8 cellular contexts compared by ENCODE assay signal in genomic region chr11:5992604-5993251, GRCh38. TPM values are rescaled to one million over a fixed set of nuclear protein-coding genes. Genes with fewer than 3 reads are reported as not detected.
DNase-seq lines count a peak whose midpoint lies in the region; ATAC-seq and TF ChIP-seq lines count a peak whose summit lies in the region.

No MANE protein-coding gene starts in this region.

- H3K27ac Mint-ChIP-seq in naive thymus-derived CD8-positive, alpha-beta T cell = no peak overlapping the region
- H3K27ac Mint-ChIP-seq in activated CD8-positive, alpha-beta memory T cell treated with anti-CD3 and anti-CD28 coated beads, Interleukin-2, amount 10 ng/mL, durations not matched to agents 7 days and 5 days = no peak overlapping the region

- H3K9me3 Mint-ChIP-seq in naive thymus-derived CD8-positive, alpha-beta T cell = no peaks in the 10 kb centered on the region
- H3K9me3 Mint-ChIP-seq in activated CD8-positive, alpha-beta memory T cell treated with anti-CD3 and anti-CD28 coated beads, Interleukin-2, amount 10 ng/mL, durations not matched to agents 7 days and 5 days (ENCODE audit: low read depth) = no peaks in the 10 kb centered on the region

- peak; percentile 11 for TF ChIP-seq CTCF in AG04449 (IDR thresholded peaks at IDR 0.05; ENCODE audit: insufficient read depth, low read length, missing control alignments)
- TF ChIP-seq CTCF in GM13976 (IDR thresholded peaks at IDR 0.05; ENCODE audit: borderline replicate concordance, control extremely low read depth, extremely low read depth, insufficient read depth, missing control alignments) = peak; percentile 27
- TF ChIP-seq CTCF in upper lobe of right lung (IDR thresholded peaks at IDR 0.05) = peak; percentile 57

- intact Hi-C loops in upper lobe of right lung (cut with DNase I) = no loop called here

- H3K4me3 ChIP-seq in AG04449 (ENCODE audit: low read depth, low read length) (no peak overlapping the region), upper lobe of right lung (no peak overlapping the region)

- no peak overlapping the region for H3K27ac ChIP-seq in upper lobe of right lung

- CTCF ChIA-PET in AG04449 (lab: Yijun Ruan, JAX) = interaction anchor here (0.6 to 1.3 kb wide), 4 partner anchors 280 to 370 kb away, joined by 3 to 9 read pairs (median 4); no protein-coding TSS in a partner anchor
- CTCF ChIA-PET in activated CD8-positive, alpha-beta memory T cell treated with anti-CD3 and anti-CD28 coated beads, Interleukin-2, amount 10 ng/mL, durations not matched to agents 7 days and 5 days (lab: Charles Lee) = interaction anchor here (0.6 kb wide), 2 partner anchors 361 to 370 kb away, joined by 3 read pairs; no protein-coding TSS in a partner anchor

- no peaks in the 10 kb centered on the region for H3K9me3 ChIP-seq in upper lobe of right lung

- no peak overlapping the region for H3K4me3 Mint-ChIP-seq in naive thymus-derived CD8-positive, alpha-beta T cell
- H3K4me3 Mint-ChIP-seq in activated CD8-positive, alpha-beta memory T cell treated with anti-CD3 and anti-CD28 coated beads, Interleukin-2, amount 10 ng/mL, durations not matched to agents 7 days and 5 days = no peak overlapping the region

- no peaks in the 10 kb centered on the region for H3K4me1 ChIP-seq in upper lobe of right lung

- POLR2A ChIA-PET in AG04449 (lab: Yijun Ruan, JAX) = no interaction called here
- POLR2A ChIA-PET in naive thymus-derived CD8-positive, alpha-beta T cell (lab: Charles Lee) = no interaction called here

- no peaks in the 10 kb centered on the region for H3K27me3 ChIP-seq in upper lobe of right lung

- no peaks in the 10 kb centered on the region for H3K4me1 Mint-ChIP-seq in naive thymus-derived CD8-positive, alpha-beta T cell
- no peaks in the 10 kb centered on the region for H3K4me1 Mint-ChIP-seq in activated CD8-positive, alpha-beta memory T cell treated with anti-CD3 and anti-CD28 coated beads, Interleukin-2, amount 10 ng/mL, durations not matched to agents 7 days and 5 days

- H3K36me3 ChIP-seq in upper lobe of right lung = no peaks in the 10 kb centered on the region

- ATAC-seq in upper lobe of right lung (peak; percentile 65), HG02938 (IDR thresholded peaks at IDR 0.05; ENCODE audit: unreplicated experiment) (no peak)
- no peak for ATAC-seq in naive thymus-derived CD8-positive, alpha-beta T cell
- no peak for ATAC-seq in activated CD8-positive, alpha-beta memory T cell treated with anti-CD3 and anti-CD28 coated beads, Interleukin-2, amount 10 ng/mL, durations not matched to agents 7 days and 5 days

- H3K36me3 Mint-ChIP-seq in naive thymus-derived CD8-positive, alpha-beta T cell = no peaks in the 10 kb centered on the region
- no peaks in the 10 kb centered on the region for H3K36me3 Mint-ChIP-seq in activated CD8-positive, alpha-beta memory T cell treated with anti-CD3 and anti-CD28 coated beads, Interleukin-2, amount 10 ng/mL, durations not matched to agents 7 days and 5 days

- DNase-seq in AG04449 (ENCODE audit: low read depth, low spot score) (no peak), GM13976 (ENCODE audit: low spot score) (peak; percentile 39), NCI-H526 treated with DMSO at 0.1 percent for 48 hours (lab: John Stamatoyannopoulos, UW) (peak; percentile 9), fibroblast of peridontal ligament (ENCODE audit: extremely low read depth) (peak; percentile 6), upper lobe of right lung (no peak)
- DNase-seq in naive thymus-derived CD8-positive, alpha-beta T cell = no peak
- no peak for DNase-seq in activated CD8-positive, alpha-beta memory T cell treated with anti-CD3 and anti-CD28 coated beads, Interleukin-2, amount 10 ng/mL, durations not matched to agents 7 days and 5 days

- in situ Hi-C loops in GM13976 (cut with MboI; ENCODE audit: low sequenced_read_pairs, unreplicated experiment) = no loop called here

- H3K27me3 Mint-ChIP-seq in naive thymus-derived CD8-positive, alpha-beta T cell = peaks cover 10 to 20% (median 12%) of the 10 kb centered on the region in 5 donors
- H3K27me3 Mint-ChIP-seq in activated CD8-positive, alpha-beta memory T cell treated with anti-CD3 and anti-CD28 coated beads, Interleukin-2, amount 10 ng/mL, durations not matched to agents 7 days and 5 days = peaks cover 21% of the 10 kb centered on the region

RNA-seq across cellular contexts. Expression of gene OR52L1, which starts 5.9 kb away (rescaled TPM):
- not detected for total RNA-seq in upper lobe of right lung
- not detected for total RNA-seq in naive thymus-derived CD8-positive, alpha-beta T cell
- polyA plus RNA-seq in naive thymus-derived CD8-positive, alpha-beta T cell = not detected
- total RNA-seq in activated CD8-positive, alpha-beta memory T cell treated with anti-CD3 and anti-CD28 coated beads, Interleukin-2, amount 10 ng/mL, durations not matched to agents 7 days and 5 days = not detected

RNA-seq across cellular contexts. Expression of gene OR56A4, which starts 14.0 kb away (rescaled TPM):
- total RNA-seq in upper lobe of right lung = not detected
- under 1 TPM in 1 of 2 experiments, not detected in 1; 0.10 TPM for total RNA-seq in naive thymus-derived CD8-positive, alpha-beta T cell
- polyA plus RNA-seq in naive thymus-derived CD8-positive, alpha-beta T cell = not detected
- total RNA-seq in activated CD8-positive, alpha-beta memory T cell treated with anti-CD3 and anti-CD28 coated beads, Interleukin-2, amount 10 ng/mL, durations not matched to agents 7 days and 5 days = not detected

RNA-seq across cellular contexts. Expression of gene OR56A5, which starts 24.4 kb away (rescaled TPM):
- not detected for total RNA-seq in upper lobe of right lung
- not detected for total RNA-seq in naive thymus-derived CD8-positive, alpha-beta T cell
- not detected for polyA plus RNA-seq in naive thymus-derived CD8-positive, alpha-beta T cell
- total RNA-seq in activated CD8-positive, alpha-beta memory T cell treated with anti-CD3 and anti-CD28 coated beads, Interleukin-2, amount 10 ng/mL, durations not matched to agents 7 days and 5 days = not detected

RNA-seq across cellular contexts. Expression of gene OR56A1, which starts 37.8 kb away (rescaled TPM):
- not detected for total RNA-seq in upper lobe of right lung
- not detected for total RNA-seq in naive thymus-derived CD8-positive, alpha-beta T cell
- polyA plus RNA-seq in naive thymus-derived CD8-positive, alpha-beta T cell = not detected
- total RNA-seq in activated CD8-positive, alpha-beta memory T cell treated with anti-CD3 and anti-CD28 coated beads, Interleukin-2, amount 10 ng/mL, durations not matched to agents 7 days and 5 days = not detected

RNA-seq across cellular contexts. Expression of gene OR56A3, which starts 50.7 kb away (rescaled TPM):
- total RNA-seq in upper lobe of right lung = not detected
- not detected for total RNA-seq in naive thymus-derived CD8-positive, alpha-beta T cell
- not detected for polyA plus RNA-seq in naive thymus-derived CD8-positive, alpha-beta T cell
- not detected for total RNA-seq in activated CD8-positive, alpha-beta memory T cell treated with anti-CD3 and anti-CD28 coated beads, Interleukin-2, amount 10 ng/mL, durations not matched to agents 7 days and 5 days

Comparison
In these comparisons a context has a peak if more than half of its experiments do, and no peak if none do; other contexts are left out.
1. DNase-seq: peak in GM13976 (single experiment), NCI-H526 treated with DMSO at 0.1 percent for 48 hours (single experiment) and fibroblast of peridontal ligament (single experiment); none in AG04449 (single experiment), upper lobe of right lung (single experiment), naive thymus-derived CD8-positive, alpha-beta T cell (0 of 10) and activated CD8-positive, alpha-beta memory T cell treated with anti-CD3 and anti-CD28 coated beads, Interleukin-2, amount 10 ng/mL, durations not matched to agents 7 days and 5 days (single experiment).
2. Peak in every context shown above with its lines, with median percentiles within 50 percentile points of each other: CTCF ChIP-seq.